15 cellular contexts compared by ENCODE assay signal in genomic region chr13:110216006-110216402, GRCh38.
DNase-seq lines count a peak whose midpoint lies in the region; TF ChIP-seq lines count a peak whose summit lies in the region.
"Had no signal": no experiment of that assay in that cellular context is flagged by ENCODE, and none has a peak within 500 bp of the region (broad histone marks: within the 10 kb centered on the region; RNA-seq: fewer than 3 reads in every experiment).

No MANE protein-coding gene starts in this region.

- H3K4me1 ChIP-seq in hepatocyte (ENCODE audit: insufficient read depth) (peaks cover 7% of the 10 kb centered on the region), rectal smooth muscle tissue (ENCODE audit: control insufficient read depth, insufficient read depth, low read length) (peaks cover 38% of the 10 kb centered on the region), vagina (peaks cover 17% of the 10 kb centered on the region), neuronal stem cell (ENCODE audit: control insufficient read depth in 2 of 2, insufficient read depth in 1 of 2, low read depth in 1 of 2, low read length in 2 of 2) (peaks cover 8 to 17% of the 10 kb centered on the region in 2 donors)

- H2AFZ ChIP-seq in hepatocyte (no peak overlapping the region), neuronal stem cell (ENCODE audit: low read length) (no peak overlapping the region)

- no peak overlapping the region for H3K14ac ChIP-seq in neuronal stem cell (ENCODE audit: low read length)

- no peak overlapping the region for H3K18ac ChIP-seq in neuronal stem cell (ENCODE audit: low read length)

- no peaks in the 10 kb centered on the region for H3K9me2 ChIP-seq in hepatocyte (replicated peaks; ENCODE audit: insufficient read depth)

- intact Hi-C loops in vagina (cut with DNase I) = no loop called here

- no peak for TF ChIP-seq POLR2A in vagina (IDR thresholded peaks at IDR 0.05)

- no peaks in the 10 kb centered on the region for H4K20me1 ChIP-seq in hepatocyte (ENCODE audit: insufficient read depth, poor library complexity, severe bottlenecking)

- no peak overlapping the region for H3K4me3 ChIP-seq in hepatocyte
- H3K4me3 ChIP-seq in rectal smooth muscle tissue (ENCODE audit: low read length) = no peak overlapping the region
- no peak overlapping the region for H3K4me3 ChIP-seq in vagina
- no peak overlapping the region for H3K4me3 ChIP-seq in neuronal stem cell (ENCODE audit: low read length in 2 of 2)

- WGBS in hepatocyte (ENCODE audit: low lambda C conversion rate, missing lambda C conversion rate) = 73% methylated on average over 4 of the region's 4 CpGs
- no CpG with 5 or more reads among the region's 4 CpGs for WGBS in neuronal stem cell (ENCODE audit: extremely low coverage in 2 of 2, insufficient read length in 2 of 2, insufficient replicate concordance in 1 of 2), 2 donors

- H2BK120ac ChIP-seq in neuronal stem cell (ENCODE audit: low read depth, low read length) = no peak overlapping the region

- peak overlapping the region; percentile 17 for H3K4me2 ChIP-seq in hepatocyte
- no peak overlapping the region for H3K4me2 ChIP-seq in neuronal stem cell (ENCODE audit: insufficient read depth, low read length, poor library complexity, severe bottlenecking)

- H3K23ac ChIP-seq in neuronal stem cell (ENCODE audit: low read depth, low read length, poor library complexity) = no peak overlapping the region

- no peak overlapping the region for H3K4ac ChIP-seq in neuronal stem cell (ENCODE audit: low read length)

- no peak overlapping the region for H3K9ac ChIP-seq in rectal smooth muscle tissue (ENCODE audit: low read length)
- H3K9ac ChIP-seq in neuronal stem cell (ENCODE audit: low read depth, low read length, poor library complexity) = no peak overlapping the region

- no peak overlapping the region for H4K91ac ChIP-seq in neuronal stem cell (ENCODE audit: low read depth, low read length, poor library complexity)

- H3K9me3 ChIP-seq in hepatocyte (ENCODE audit: low read depth) = no peaks in the 10 kb centered on the region
- no peaks in the 10 kb centered on the region for H3K9me3 ChIP-seq in vagina
- no peaks in the 10 kb centered on the region for H3K9me3 ChIP-seq in neuronal stem cell (replicated peaks in 1 of 2; ENCODE audit: control insufficient read depth in 2 of 2, insufficient read depth in 1 of 2, low read depth in 1 of 2, low read length in 2 of 2)

- H3K79me2 ChIP-seq in hepatocyte = no peaks in the 10 kb centered on the region

- no peak overlapping the region for H2BK15ac ChIP-seq in neuronal stem cell (ENCODE audit: low read length)

- no peak for TF ChIP-seq CTCF in hepatocyte (IDR thresholded peaks at IDR 0.05; ENCODE audit: poor library complexity)
- TF ChIP-seq CTCF in vagina (IDR thresholded peaks at IDR 0.05) = no peak

- H2AK5ac ChIP-seq in neuronal stem cell (ENCODE audit: low read depth, low read length) = no peak overlapping the region

- H3K79me1 ChIP-seq in neuronal stem cell (ENCODE audit: low read depth, low read length) = no peaks in the 10 kb centered on the region

- H2BK5ac ChIP-seq in neuronal stem cell (ENCODE audit: low read length) = no peak overlapping the region

- no peaks in the 10 kb centered on the region for H3K27me3 ChIP-seq in hepatocyte
- H3K27me3 ChIP-seq in rectal smooth muscle tissue (ENCODE audit: control insufficient read depth, insufficient read depth, low read length) = no peaks in the 10 kb centered on the region
- no peaks in the 10 kb centered on the region for H3K27me3 ChIP-seq in vagina
- H3K27me3 ChIP-seq in neuronal stem cell (ENCODE audit: control insufficient read depth in 3 of 3, insufficient read depth in 3 of 3, low read depth in 1 of 3, low read length in 3 of 3) = no peaks in the 10 kb centered on the region

- DNase-seq in hepatocyte (ENCODE audit: low spot score) (no peak), vagina (ENCODE audit: extremely low spot score in 2 of 2) (peak in 1 of 2 donors; percentile 81), superior temporal gyrus (ENCODE audit: extremely low spot score) (no peak), SIG-M5 (lab: John Stamatoyannopoulos, UW) (no peak), neuronal stem cell (ENCODE audit: low spot score) (no peak)
- DNase-seq: anterior cingulate cortex; DMS53; NCI-H2081 treated with DMSO at 0.1 percent for 48 hours; NCI-H774; RPMI8226; stimulated activated CD4-positive, alpha-beta T cell treated with anti-CD3 and anti-CD28 coated beads, Interleukin-2, amount 100 ng/mL, for 24 hours; T-cell had no signal

- H3K27ac ChIP-seq in cingulate gyrus (ENCODE audit: low read depth, low read length) (peak overlapping the region; percentile 71), hepatocyte (peak overlapping the region; percentile 73), rectal smooth muscle tissue (ENCODE audit: low read depth, low read length) (peak overlapping the region; percentile 59), vagina (peak overlapping the region; percentile 68), neuronal stem cell (replicated peaks; ENCODE audit: low read length) (no peak overlapping the region)
- H3K27ac ChIP-seq: VCaP had no signal

- no peaks in the 10 kb centered on the region for H3K36me3 ChIP-seq in hepatocyte (replicated peaks; ENCODE audit: insufficient read depth, low read depth)
- H3K36me3 ChIP-seq in rectal smooth muscle tissue (ENCODE audit: control insufficient read depth, insufficient read depth, low read length) = peaks cover 9% of the 10 kb centered on the region
- H3K36me3 ChIP-seq in vagina = peaks cover 0 to 5% of the 10 kb centered on the region in 2 donors
- H3K36me3 ChIP-seq in neuronal stem cell (replicated peaks in 1 of 2; ENCODE audit: control insufficient read depth in 2 of 2, insufficient read depth in 2 of 2, low read length in 2 of 2) = peaks cover 4 to 27% of the 10 kb centered on the region in 2 donors

- H4K8ac ChIP-seq in neuronal stem cell (ENCODE audit: low read depth, low read length) = no peak overlapping the region

- H2BK12ac ChIP-seq in neuronal stem cell (ENCODE audit: low read length) = no peak overlapping the region
